ENCODE assay signal across 8 cellular contexts in genomic region chr11:116786966-116787365, GRCh38. TPM values are rescaled to one million over a fixed set of nuclear protein-coding genes. Genes with fewer than 3 reads are reported as not detected.
A peak's percentile ranks its signal among the peaks of the same experiment; 100 is the strongest.
DNase-seq lines count a peak whose midpoint lies in the region; ATAC-seq and TF ChIP-seq lines count a peak whose summit lies in the region.

No MANE protein-coding gene starts in this region.

- no peak for ATAC-seq in CD4-positive, CD25-positive, alpha-beta regulatory T cell (ENCODE audit: low read depth in 2 of 2)
- ATAC-seq in HG02678 (IDR thresholded peaks at IDR 0.05; ENCODE audit: unreplicated experiment): no peak

- peaks cover 27% of the 10 kb centered on the region for H3K4me1 ChIP-seq in CD4-positive, CD25-positive, alpha-beta regulatory T cell (ENCODE audit: control insufficient read depth, insufficient read depth, low read length, poor library complexity, severe bottlenecking)
- H3K4me1 ChIP-seq in endocrine pancreas (ENCODE audit: control insufficient read depth, insufficient read depth, low read length) (peaks cover 4% of the 10 kb centered on the region), neuron (ENCODE audit: insufficient read depth, low read length) (peaks cover 15% of the 10 kb centered on the region)

- no peaks in the 10 kb centered on the region for H3K27me3 ChIP-seq in CD4-positive, CD25-positive, alpha-beta regulatory T cell (ENCODE audit: control insufficient read depth, insufficient read depth, low read length)
- H3K27me3 ChIP-seq in endocrine pancreas (ENCODE audit: control insufficient read depth, insufficient read depth, low read length) (no peaks in the 10 kb centered on the region), neuron (ENCODE audit: insufficient read depth, low read length) (no peaks in the 10 kb centered on the region)

- no peak for DNase-seq in CD4-positive, CD25-positive, alpha-beta regulatory T cell
- no peak for DNase-seq in NB4 (ENCODE audit: low read depth)
- DNase-seq in epidermal melanocyte (ENCODE audit: insufficient read length, low spot score): no peak
- DNase-seq in stimulated activated CD4-positive, alpha-beta T cell treated with anti-CD3 and anti-CD28 coated beads, Interleukin-1b, Interleukin-23, amount 100 ng/mL, for 48 hours: no peak
- no peak for DNase-seq in NCI-H146 treated with DMSO at 0.1 percent for 48 hours (lab: John Stamatoyannopoulos, UW; ENCODE audit: unreplicated experiment)

- H3K27ac Mint-ChIP-seq in CD4-positive, CD25-positive, alpha-beta regulatory T cell: peak overlapping the region; percentile 80 to 100 (median 97)

- no peak for TF ChIP-seq CTCF in NB4 (IDR thresholded peaks at IDR 0.05; ENCODE audit: low read depth, low read length)

- TF ChIP-seq POLR2A in NB4 (IDR thresholded peaks at IDR 0.05; ENCODE audit: extremely low read depth, insufficient read length): no peak

- H3K36me3 ChIP-seq in CD4-positive, CD25-positive, alpha-beta regulatory T cell (ENCODE audit: control insufficient read depth, insufficient read depth, low read length): peaks cover 45% of the 10 kb centered on the region
- H3K36me3 ChIP-seq in endocrine pancreas (ENCODE audit: control insufficient read depth, insufficient read depth, low read length): peaks cover 7% of the 10 kb centered on the region
- peaks cover 49% of the 10 kb centered on the region for H3K36me3 ChIP-seq in neuron (ENCODE audit: insufficient read depth, low read length)

- peaks cover 32% of the 10 kb centered on the region for H3K36me3 Mint-ChIP-seq in CD4-positive, CD25-positive, alpha-beta regulatory T cell

- no peaks in the 10 kb centered on the region for H3K9me3 ChIP-seq in CD4-positive, CD25-positive, alpha-beta regulatory T cell (ENCODE audit: control insufficient read depth in 2 of 2, low read length in 2 of 2)
- H3K9me3 ChIP-seq in endocrine pancreas (ENCODE audit: control insufficient read depth, low read length) (no peaks in the 10 kb centered on the region), neuron (ENCODE audit: low read length) (no peaks in the 10 kb centered on the region)

- H2AFZ ChIP-seq in neuron (ENCODE audit: low read depth, low read length): no peak overlapping the region

- peak overlapping the region; percentile 94 to 99 (median 97) for H3K4me3 Mint-ChIP-seq in CD4-positive, CD25-positive, alpha-beta regulatory T cell

- H3K4me1 Mint-ChIP-seq in CD4-positive, CD25-positive, alpha-beta regulatory T cell: peaks cover 13 to 73% (median 45%) of the 10 kb centered on the region in 4 donors

- H3K27ac ChIP-seq in CD4-positive, CD25-positive, alpha-beta regulatory T cell (ENCODE audit: insufficient read depth, low read length, poor library complexity, severe bottlenecking): peak overlapping the region; percentile 77

- H3K9me3 Mint-ChIP-seq in CD4-positive, CD25-positive, alpha-beta regulatory T cell: no peaks in the 10 kb centered on the region

- peaks cover 12% of the 10 kb centered on the region for H3K27me3 Mint-ChIP-seq in CD4-positive, CD25-positive, alpha-beta regulatory T cell

- peak overlapping the region; percentile 93 for H3K4me3 ChIP-seq in CD4-positive, CD25-positive, alpha-beta regulatory T cell (ENCODE audit: low read depth, low read length)
- peak overlapping the region; percentile 98 for H3K4me3 ChIP-seq in NB4 (ENCODE audit: low read depth, low read length)
- H3K4me3 ChIP-seq in endocrine pancreas (ENCODE audit: control insufficient read depth, insufficient read depth, low read length): peak overlapping the region; percentile 82
- peak overlapping the region; percentile 69 for H3K4me3 ChIP-seq in neuron (ENCODE audit: low read length)

- H3K9ac ChIP-seq in endocrine pancreas (ENCODE audit: control insufficient read depth, insufficient read depth, low read length): peak overlapping the region; percentile 76

RNA-seq across cellular contexts. Expression of gene ZPR1, which starts 0.9 kb away (rescaled TPM):
- total RNA-seq in CD4-positive, CD25-positive, alpha-beta regulatory T cell: 99.8 TPM
- polyA plus RNA-seq in CD4-positive, CD25-positive, alpha-beta regulatory T cell: 10 to 100 TPM; 43.4 to 53.1 (median 44.5) TPM

RNA-seq across cellular contexts. Expression of gene APOA5, which starts 4.7 kb away (rescaled TPM):
- total RNA-seq in CD4-positive, CD25-positive, alpha-beta regulatory T cell: not detected
- not detected for polyA plus RNA-seq in CD4-positive, CD25-positive, alpha-beta regulatory T cell

RNA-seq across cellular contexts. Expression of gene BUD13, which starts 14.2 kb away (rescaled TPM):
- 12.9 TPM for total RNA-seq in CD4-positive, CD25-positive, alpha-beta regulatory T cell
- 10 to 100 TPM; 12.1 to 18.5 (median 14.2) TPM for polyA plus RNA-seq in CD4-positive, CD25-positive, alpha-beta regulatory T cell

RNA-seq across cellular contexts. Expression of gene APOA4, which starts 36.1 kb away (rescaled TPM):
- total RNA-seq in CD4-positive, CD25-positive, alpha-beta regulatory T cell: not detected
- polyA plus RNA-seq in CD4-positive, CD25-positive, alpha-beta regulatory T cell: not detected

RNA-seq across cellular contexts. Expression of gene APOC3, which starts 42.7 kb away (rescaled TPM):
- total RNA-seq in CD4-positive, CD25-positive, alpha-beta regulatory T cell: not detected
- polyA plus RNA-seq in CD4-positive, CD25-positive, alpha-beta regulatory T cell: not detected
